Comparison of ENCODE assay signal across 15 cellular contexts in the genomic region with DNA sequence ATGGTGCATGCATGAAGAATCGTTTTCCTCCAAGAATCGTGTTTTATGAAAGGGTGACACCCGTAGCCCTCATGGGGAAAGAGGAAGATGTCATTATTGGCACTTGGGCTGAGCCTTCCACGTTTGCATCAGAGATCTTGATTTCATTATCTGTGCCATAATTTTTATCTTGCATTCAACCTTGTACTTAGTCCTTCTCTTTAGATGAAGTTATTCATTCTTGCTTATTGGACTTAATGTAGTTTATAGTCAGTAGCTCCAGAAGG.
DNase-seq lines count a peak whose midpoint lies in the region; ATAC-seq and TF ChIP-seq lines count a peak whose summit lies in the region.
"Had no signal": no experiment of that assay in that cellular context is flagged by ENCODE, and none has a peak within 500 bp of the region (broad histone marks: within the 10 kb centered on the region; RNA-seq: fewer than 3 reads in every experiment).

No MANE protein-coding gene starts in this region.

- H3K36me3 Mint-ChIP-seq in activated CD4-positive, alpha-beta T cell treated with anti-CD3 and anti-CD28 coated beads for 36 hours (ENCODE audit: low read depth): no peaks in the 10 kb centered on the region

- intact Hi-C loops in esophagus muscularis mucosa (cut with DNase I): no loop called here
- intact Hi-C loops in activated CD4-positive, alpha-beta T cell treated with anti-CD3 and anti-CD28 coated beads for 36 hours (cut with DNase I, micrococcal nuclease): no loop called here

- H3K4me3 ChIP-seq in esophagus muscularis mucosa (no peak overlapping the region), suprapubic skin (no peak overlapping the region)

- H3K27me3 Mint-ChIP-seq in activated CD4-positive, alpha-beta T cell treated with anti-CD3 and anti-CD28 coated beads for 36 hours: peaks cover 2% of the 10 kb centered on the region

- no peaks in the 10 kb centered on the region for H3K36me3 ChIP-seq in esophagus muscularis mucosa
- no peaks in the 10 kb centered on the region for H3K36me3 ChIP-seq in suprapubic skin

- no peak overlapping the region for H3K4me3 Mint-ChIP-seq in activated CD4-positive, alpha-beta T cell treated with anti-CD3 and anti-CD28 coated beads for 36 hours

- TF ChIP-seq POLR2A in esophagus muscularis mucosa (IDR thresholded peaks at IDR 0.05; ENCODE audit: low read depth) (no peak), suprapubic skin (IDR thresholded peaks at IDR 0.05) (no peak)

- H3K4me1 ChIP-seq in esophagus muscularis mucosa: peaks cover 72 to 95% (median 79%) of the 10 kb centered on the region in 4 donors
- H3K4me1 ChIP-seq in suprapubic skin: peaks cover 45% of the 10 kb centered on the region
- H3K4me1 ChIP-seq: Caco-2 had no signal

- CTCF ChIA-PET in activated CD4-positive, alpha-beta T cell treated with anti-CD3 and anti-CD28 coated beads for 36 hours (lab: Charles Lee): interaction anchor here (0.6 kb wide), 1 partner anchor 1843 kb away, joined by 3 read pairs; no protein-coding TSS in a partner anchor

- TF ChIP-seq EP300 in esophagus muscularis mucosa (IDR thresholded peaks at IDR 0.05) (no peak), suprapubic skin (IDR thresholded peaks at IDR 0.05) (no peak)

- no peak for ATAC-seq in HG03439 (IDR thresholded peaks at IDR 0.05; ENCODE audit: unreplicated experiment)
- ATAC-seq in activated CD4-positive, alpha-beta T cell treated with anti-CD3 and anti-CD28 coated beads for 36 hours: no peak

- H3K27ac ChIP-seq in esophagus muscularis mucosa (replicated peaks in 1 of 4) (peak overlapping the region in 3 of 4 donors; percentile 19 to 47 (median 46)), suprapubic skin (peak overlapping the region; percentile 51)
- H3K27ac ChIP-seq: 22Rv1 had no signal

- no peak overlapping the region for H3K27ac Mint-ChIP-seq in activated CD4-positive, alpha-beta T cell treated with anti-CD3 and anti-CD28 coated beads for 36 hours

- no peaks in the 10 kb centered on the region for H3K9me3 Mint-ChIP-seq in activated CD4-positive, alpha-beta T cell treated with anti-CD3 and anti-CD28 coated beads for 36 hours (ENCODE audit: low read depth)

- no peaks in the 10 kb centered on the region for H3K9me3 ChIP-seq in esophagus muscularis mucosa
- H3K9me3 ChIP-seq in suprapubic skin: no peaks in the 10 kb centered on the region
- H3K9me3 ChIP-seq: Caco-2 had no signal

- 59% methylated on average over 4 of the region's 4 CpGs for WGBS in esophagus muscularis mucosa
- 20% methylated on average over 4 of the region's 4 CpGs for WGBS in suprapubic skin

- H3K4me1 Mint-ChIP-seq in activated CD4-positive, alpha-beta T cell treated with anti-CD3 and anti-CD28 coated beads for 36 hours: peaks cover 20% of the 10 kb centered on the region

- H3K27me3 ChIP-seq in esophagus muscularis mucosa: no peaks in the 10 kb centered on the region
- H3K27me3 ChIP-seq in suprapubic skin: no peaks in the 10 kb centered on the region

- DNase-seq in NOMO-1 treated with DMSO at 0.1 percent for 48 hours (lab: John Stamatoyannopoulos, UW; ENCODE audit: unreplicated experiment): peak; percentile 5
- no peak for DNase-seq in NOMO-1 (lab: John Stamatoyannopoulos, UW; ENCODE audit: unreplicated experiment in 2 of 2)
- DNase-seq in RPMI8226: peak; percentile 24
- DNase-seq in esophagus muscularis mucosa (ENCODE audit: extremely low spot score): no peak
- DNase-seq in suprapubic skin (ENCODE audit: low spot score in 2 of 2): no peak
- no peak for DNase-seq in activated CD4-positive, alpha-beta T cell treated with anti-CD3 and anti-CD28 coated beads for 36 hours
- DNase-seq in amygdala (lab: John Stamatoyannopoulos, UW): no peak
- DNase-seq: amniotic stem cell; Caco-2; effector CD4-positive, alpha-beta T cell; kidney; NCI-H1417; SHP77 had no signal

- TF ChIP-seq CTCF in esophagus muscularis mucosa (IDR thresholded peaks at IDR 0.05) (no peak), suprapubic skin (IDR thresholded peaks at IDR 0.05) (no peak)

- POLR2A ChIA-PET in activated CD4-positive, alpha-beta T cell treated with anti-CD3 and anti-CD28 coated beads for 36 hours (lab: Charles Lee): no interaction called here

Comparison
In these comparisons a context has a peak if more than half of its experiments do, and no peak if none do; other contexts are left out.
1. DNase-seq: peak in NOMO-1 treated with DMSO at 0.1 percent for 48 hours (single experiment) and RPMI8226 (single experiment); none in NOMO-1 (0 of 2), esophagus muscularis mucosa (single experiment), suprapubic skin (0 of 2), activated CD4-positive, alpha-beta T cell treated with anti-CD3 and anti-CD28 coated beads for 36 hours (single experiment) and amygdala (0 of 56).